In genomic region chr7:37445064-37445723, GRCh38 we compare ENCODE assay signal across 18 cellular contexts. TPM values are rescaled to one million over a fixed set of nuclear protein-coding genes. Genes with fewer than 3 reads are reported as not detected.
A peak's percentile ranks its signal among the peaks of the same experiment; 100 is the strongest.
DNase-seq lines count a peak whose midpoint lies in the region; ATAC-seq lines count a peak whose summit lies in the region.
"Had no signal": no experiment of that assay in that cellular context is flagged by ENCODE, and none has a peak within 500 bp of the region (broad histone marks: within the 10 kb centered on the region; RNA-seq: fewer than 3 reads in every experiment).

No MANE protein-coding gene starts in this region.

- peak in 1 of 3 donors; percentile 31 for DNase-seq in CD4-positive, CD25-positive, alpha-beta regulatory T cell
- no peak for DNase-seq in naive thymus-derived CD8-positive, alpha-beta T cell
- no peak for DNase-seq in NCI-H187 (lab: John Stamatoyannopoulos, UW)
- DNase-seq: activated CD4-positive, alpha-beta T cell treated with anti-CD3 and anti-CD28 coated beads, Interleukin-2, amount 50 U/mL, for 1 hour; activated naive CD8-positive, alpha-beta T cell treated with anti-CD3 and anti-CD28 coated beads, Interleukin-2, amount 10 ng/mL, durations not matched to agents 7 days and 5 days; COR-L47; glutamatergic neuron; IMR-90; naive B cell; right cardiac atrium; stimulated activated CD4-positive, alpha-beta T cell treated with anti-CD3 and anti-CD28 coated beads, Interleukin-4, amount 100 ng/mL, for 4 hours; stimulated activated naive B cell treated with anti-CD40 and anti-IgM and Interleukin-4, amounts not matched to agents 10 μg/mL and 1 μg/mL and 100 μg/mL, for 72 hours had no signal

- H3K9me3 ChIP-seq in CD4-positive, CD25-positive, alpha-beta regulatory T cell (ENCODE audit: control insufficient read depth in 2 of 2, low read length in 2 of 2), result no peaks in the 10 kb centered on the region

- H3K27me3 ChIP-seq in CD4-positive, CD25-positive, alpha-beta regulatory T cell (ENCODE audit: control insufficient read depth, insufficient read depth, low read length), result no peaks in the 10 kb centered on the region
- H3K27me3 ChIP-seq: cardiac muscle cell had no signal

- H3K27ac ChIP-seq in CD4-positive, CD25-positive, alpha-beta regulatory T cell (ENCODE audit: insufficient read depth, low read length, poor library complexity, severe bottlenecking), result no peak overlapping the region
- H3K27ac ChIP-seq: cardiac muscle cell had no signal

- peak overlapping the region in 2 of 3 donors; percentile 72 to 93 for H3K27ac Mint-ChIP-seq in CD4-positive, CD25-positive, alpha-beta regulatory T cell
- peak overlapping the region in 2 of 3 donors; percentile 7 to 98 for H3K27ac Mint-ChIP-seq in IgD-negative memory B cell
- peak overlapping the region; percentile 59 for H3K27ac Mint-ChIP-seq in activated naive CD8-positive, alpha-beta T cell
- H3K27ac Mint-ChIP-seq in naive thymus-derived CD8-positive, alpha-beta T cell, result peak overlapping the region; percentile 65 to 100 (median 96)

- peaks cover 8% of the 10 kb centered on the region for H3K36me3 Mint-ChIP-seq in CD4-positive, CD25-positive, alpha-beta regulatory T cell
- peaks cover 7% of the 10 kb centered on the region for H3K36me3 Mint-ChIP-seq in IgD-negative memory B cell
- peaks cover 8% of the 10 kb centered on the region for H3K36me3 Mint-ChIP-seq in activated naive CD8-positive, alpha-beta T cell
- peaks cover 0 to 12% (median 9%) of the 10 kb centered on the region in 3 donors for H3K36me3 Mint-ChIP-seq in naive thymus-derived CD8-positive, alpha-beta T cell

- peaks cover 38% of the 10 kb centered on the region for H3K4me1 ChIP-seq in CD4-positive, CD25-positive, alpha-beta regulatory T cell (ENCODE audit: control insufficient read depth, insufficient read depth, low read length, poor library complexity, severe bottlenecking)

- H3K9me3 Mint-ChIP-seq in CD4-positive, CD25-positive, alpha-beta regulatory T cell, result peaks cover 0 to 4% (median 0%) of the 10 kb centered on the region in 7 donors
- H3K9me3 Mint-ChIP-seq in IgD-negative memory B cell, result peaks cover 0 to 4% (median 0%) of the 10 kb centered on the region in 3 donors
- H3K9me3 Mint-ChIP-seq in activated naive CD8-positive, alpha-beta T cell (ENCODE audit: low read depth), result no peaks in the 10 kb centered on the region
- peaks cover 0 to 4% (median 0%) of the 10 kb centered on the region in 9 donors for H3K9me3 Mint-ChIP-seq in naive thymus-derived CD8-positive, alpha-beta T cell
- H3K9me3 Mint-ChIP-seq: activated naive CD8-positive, alpha-beta T cell treated with anti-CD3 and anti-CD28 coated beads, Interleukin-2, amount 10 ng/mL, durations not matched to agents 7 days and 5 days; stimulated activated naive B cell treated with anti-CD40 and anti-IgM and Interleukin-4, amounts not matched to agents 10 μg/mL and 1 μg/mL and 100 μg/mL, for 72 hours had no signal

- H3K27me3 Mint-ChIP-seq in CD4-positive, CD25-positive, alpha-beta regulatory T cell, result peaks cover 18% of the 10 kb centered on the region
- peaks cover 1% of the 10 kb centered on the region for H3K27me3 Mint-ChIP-seq in IgD-negative memory B cell
- H3K27me3 Mint-ChIP-seq in activated naive CD8-positive, alpha-beta T cell, result no peaks in the 10 kb centered on the region
- H3K27me3 Mint-ChIP-seq in naive thymus-derived CD8-positive, alpha-beta T cell, result peaks cover 0 to 3% (median 0%) of the 10 kb centered on the region in 5 donors
- H3K27me3 Mint-ChIP-seq: activated naive CD8-positive, alpha-beta T cell treated with anti-CD3 and anti-CD28 coated beads, Interleukin-2, amount 10 ng/mL, durations not matched to agents 7 days and 5 days; stimulated activated naive B cell treated with anti-CD40 and anti-IgM and Interleukin-4, amounts not matched to agents 10 μg/mL and 1 μg/mL and 100 μg/mL, for 72 hours had no signal

- peaks cover 13 to 87% (median 43%) of the 10 kb centered on the region in 4 donors for H3K4me1 Mint-ChIP-seq in CD4-positive, CD25-positive, alpha-beta regulatory T cell
- H3K4me1 Mint-ChIP-seq in IgD-negative memory B cell, result peaks cover 40 to 47% (median 44%) of the 10 kb centered on the region in 3 donors
- H3K4me1 Mint-ChIP-seq in activated naive CD8-positive, alpha-beta T cell (ENCODE audit: low read depth), result peaks cover 74% of the 10 kb centered on the region
- H3K4me1 Mint-ChIP-seq in naive thymus-derived CD8-positive, alpha-beta T cell, result peaks cover 42 to 88% (median 85%) of the 10 kb centered on the region in 4 donors

- POLR2A ChIA-PET in naive thymus-derived CD8-positive, alpha-beta T cell (lab: Charles Lee), result interaction anchor here (0.6 to 4.6 kb wide), 3 partner anchors 13 to 160 kb away, joined by 3 to 50 read pairs (median 4); no protein-coding TSS in a partner anchor

- H3K4me3 Mint-ChIP-seq in CD4-positive, CD25-positive, alpha-beta regulatory T cell, result peak overlapping the region in 2 of 4 donors; percentile 5 to 25
- peak overlapping the region in 2 of 4 donors; percentile 67 to 97 for H3K4me3 Mint-ChIP-seq in IgD-negative memory B cell
- no peak overlapping the region for H3K4me3 Mint-ChIP-seq in activated naive CD8-positive, alpha-beta T cell
- H3K4me3 Mint-ChIP-seq in naive thymus-derived CD8-positive, alpha-beta T cell, result peak overlapping the region in 7 of 10 donors; percentile 5 to 97 (median 70)
- H3K4me3 Mint-ChIP-seq: stimulated activated naive B cell treated with anti-CD40 and anti-IgM and Interleukin-4, amounts not matched to agents 10 μg/mL and 1 μg/mL and 100 μg/mL, for 72 hours had no signal

- peak overlapping the region; percentile 21 for H3K4me3 ChIP-seq in CD4-positive, CD25-positive, alpha-beta regulatory T cell (ENCODE audit: low read depth, low read length)
- H3K4me3 ChIP-seq: cardiac muscle cell had no signal

- ATAC-seq in CD4-positive, CD25-positive, alpha-beta regulatory T cell (ENCODE audit: low read depth in 2 of 2), result no peak
- no peak for ATAC-seq in naive thymus-derived CD8-positive, alpha-beta T cell
- ATAC-seq in HG03432 (IDR thresholded peaks at IDR 0.05; ENCODE audit: unreplicated experiment) (no peak), HG03354 (IDR thresholded peaks at IDR 0.05; ENCODE audit: poor library complexity, severe bottlenecking, unreplicated experiment) (no peak)
- ATAC-seq: Panc1; right cardiac atrium; stimulated activated naive B cell treated with anti-CD40 and anti-IgM and Interleukin-4, amounts not matched to agents 10 μg/mL and 1 μg/mL and 100 μg/mL, for 72 hours had no signal

- no peaks in the 10 kb centered on the region for H3K36me3 ChIP-seq in CD4-positive, CD25-positive, alpha-beta regulatory T cell (ENCODE audit: control insufficient read depth, insufficient read depth, low read length)
- H3K36me3 ChIP-seq: cardiac muscle cell had no signal

RNA-seq across cellular contexts. Expression of gene ELMO1, which starts 3.5 kb away (rescaled TPM):
- 162 TPM for total RNA-seq in CD4-positive, CD25-positive, alpha-beta regulatory T cell
- 10 to 100 TPM; 39.5 to 56.0 (median 51.5) TPM for polyA plus RNA-seq in CD4-positive, CD25-positive, alpha-beta regulatory T cell
- 86.5 TPM for polyA plus RNA-seq in IgD-negative memory B cell
- total RNA-seq in naive thymus-derived CD8-positive, alpha-beta T cell, result 100 to 1,000 TPM in 1 of 2 experiments, 10 to 100 TPM in 1; 94.4 to 120 TPM
- 10 to 100 TPM; 26.9 to 58.4 (median 44.9) TPM for polyA plus RNA-seq in naive thymus-derived CD8-positive, alpha-beta T cell
- total RNA-seq: IMR-90 had no signal
